20 cellular contexts compared by ENCODE assay signal in genomic region chr12:77392467-77392866, GRCh38.
DNase-seq lines count a peak whose midpoint lies in the region; ATAC-seq and TF ChIP-seq lines count a peak whose summit lies in the region.
"Had no signal": no experiment of that assay in that cellular context is flagged by ENCODE, and none has a peak within 500 bp of the region (broad histone marks: within the 10 kb centered on the region; RNA-seq: fewer than 3 reads in every experiment).

No MANE protein-coding gene starts in this region.

- no peak for TF ChIP-seq POLR2A in upper lobe of left lung (IDR thresholded peaks at IDR 0.05)

- no peaks in the 10 kb centered on the region for H3K36me3 Mint-ChIP-seq in endodermal cell (ENCODE audit: low read depth)
- H3K36me3 Mint-ChIP-seq: CD8-positive, alpha-beta T cell had no signal

- no peak overlapping the region for H3K4me3 ChIP-seq in endodermal cell (ENCODE audit: low read length)
- H3K4me3 ChIP-seq in upper lobe of left lung: no peak overlapping the region
- H3K4me3 ChIP-seq: BLaER1 treated with 17β-estradiol and CSF1 and Interleukin-3, amounts not matched to agents 10 nM and 100 nM; GM23338; Peyer's patch had no signal

- H3K9me3 ChIP-seq in endodermal cell (ENCODE audit: control insufficient read depth, low read length): no peaks in the 10 kb centered on the region
- H3K9me3 ChIP-seq in upper lobe of left lung: no peaks in the 10 kb centered on the region
- H3K9me3 ChIP-seq: BLaER1 treated with 17β-estradiol and CSF1 and Interleukin-3, amounts not matched to agents 10 nM and 100 nM; Peyer's patch had no signal

- H3K36me3 ChIP-seq in endodermal cell (ENCODE audit: control insufficient read depth, insufficient read depth, low read length): no peaks in the 10 kb centered on the region
- no peaks in the 10 kb centered on the region for H3K36me3 ChIP-seq in upper lobe of left lung
- H3K36me3 ChIP-seq: BLaER1 treated with 17β-estradiol and CSF1 and Interleukin-3, amounts not matched to agents 10 nM and 100 nM; Peyer's patch had no signal

- no peaks in the 10 kb centered on the region for H3K4me1 Mint-ChIP-seq in endodermal cell

- TF ChIP-seq EP300 in upper lobe of left lung (IDR thresholded peaks at IDR 0.05): no peak

- H3K27me3 Mint-ChIP-seq in endodermal cell (ENCODE audit: insufficient read depth): no peaks in the 10 kb centered on the region

- H3K4me1 ChIP-seq in endodermal cell (ENCODE audit: control insufficient read depth, insufficient read depth, low read length) (no peaks in the 10 kb centered on the region), upper lobe of left lung (peaks cover 0 to 3% (median 0%) of the 10 kb centered on the region in 4 donors)
- H3K4me1 ChIP-seq: BLaER1 treated with 17β-estradiol and CSF1 and Interleukin-3, amounts not matched to agents 10 nM and 100 nM; Peyer's patch had no signal

- peak overlapping the region; percentile 8 for H3K27ac ChIP-seq in endodermal cell (ENCODE audit: low read depth, low read length)
- H3K27ac ChIP-seq in upper lobe of left lung: no peak overlapping the region
- H3K27ac ChIP-seq: BLaER1 treated with 17β-estradiol and CSF1 and Interleukin-3, amounts not matched to agents 10 nM and 100 nM; Peyer's patch had no signal

- DNase-seq in NCI-H1092 treated with DMSO at 0.1 percent for 48 hours (lab: John Stamatoyannopoulos, UW) (peak; percentile 78), NCI-H1417 treated with DMSO at 0.1 percent for 48 hours (lab: John Stamatoyannopoulos, UW) (peak; percentile 48), NCI-H69 (lab: John Stamatoyannopoulos, UW) (peak; percentile 94), endodermal cell (no peak), upper lobe of left lung (no peak), AG08395 (ENCODE audit: low spot score) (no peak)
- no peak for DNase-seq in activated effector memory CD4-positive, alpha-beta T cell treated with anti-CD3 and anti-CD28 coated beads, Interleukin-2, amount 50 U/mL, for 16 hours
- DNase-seq: Calu3; CD8-positive, alpha-beta T cell; DMS153; GDM1; HCEC 1CT; Kasumi-1; NCI-H187 treated with DMSO at 0.1 percent for 48 hours; NCI-H2171 treated with DMSO at 0.1 percent for 48 hours; Peyer's patch had no signal

- no peak overlapping the region for H3K9ac ChIP-seq in endodermal cell (ENCODE audit: extremely low read depth, low read length, poor library complexity, severe bottlenecking)
- H3K9ac ChIP-seq: BLaER1 treated with 17β-estradiol and CSF1 and Interleukin-3, amounts not matched to agents 10 nM and 100 nM had no signal

- no peak overlapping the region for H3K27ac Mint-ChIP-seq in endodermal cell
- H3K27ac Mint-ChIP-seq: CD8-positive, alpha-beta T cell; GM23338 had no signal

- 94 to 95% methylated on average over 4 to 8 of the region's 8 CpGs for WGBS in endodermal cell (ENCODE audit: insufficient coverage in 1 of 2, insufficient read length in 1 of 2), 2 experiments
- 90 to 93% methylated on average over 8 of the region's 8 CpGs for WGBS in upper lobe of left lung, 2 donors

- ATAC-seq in upper lobe of left lung (ENCODE audit: low FRiP score in 2 of 2) (no peak), HG03469 (IDR thresholded peaks at IDR 0.05; ENCODE audit: unreplicated experiment) (no peak)
- ATAC-seq: CD8-positive, alpha-beta T cell; GM23338; SK-N-SH treated with all-trans-retinoic acid at 6 μM for 48 hours had no signal

- no peaks in the 10 kb centered on the region for H3K27me3 ChIP-seq in endodermal cell (ENCODE audit: control insufficient read depth, insufficient read depth, low read length, poor library complexity, severe bottlenecking)
- H3K27me3 ChIP-seq in upper lobe of left lung: no peaks in the 10 kb centered on the region
- H3K27me3 ChIP-seq: BLaER1 treated with 17β-estradiol and CSF1 and Interleukin-3, amounts not matched to agents 10 nM and 100 nM; Peyer's patch had no signal

- no peaks in the 10 kb centered on the region for H3K9me3 Mint-ChIP-seq in endodermal cell
- H3K9me3 Mint-ChIP-seq: GM23338 had no signal

- no peak overlapping the region for H3K4me3 Mint-ChIP-seq in endodermal cell
- H3K4me3 Mint-ChIP-seq: CD8-positive, alpha-beta T cell; GM23338 had no signal

- TF ChIP-seq CTCF in endodermal cell (conservative IDR thresholded peaks at IDR 0.05): no peak
- TF ChIP-seq CTCF in upper lobe of left lung (IDR thresholded peaks at IDR 0.05): no peak

Comparison
In these comparisons a context has a peak if more than half of its experiments do, and no peak if none do; other contexts are left out.
1. DNase-seq: peak in NCI-H1092 treated with DMSO at 0.1 percent for 48 hours (single experiment), NCI-H1417 treated with DMSO at 0.1 percent for 48 hours (single experiment) and NCI-H69 (single experiment); none in endodermal cell (single experiment), upper lobe of left lung (0 of 2), AG08395 (single experiment) and activated effector memory CD4-positive, alpha-beta T cell treated with anti-CD3 and anti-CD28 coated beads, Interleukin-2, amount 50 U/mL, for 16 hours (single experiment).